8 cellular contexts compared by ENCODE assay signal in genomic region chr15:22253676-22254408, GRCh38.
DNase-seq lines count a peak whose midpoint lies in the region; ATAC-seq and TF ChIP-seq lines count a peak whose summit lies in the region.

No MANE protein-coding gene starts in this region.

- no peaks in the 10 kb centered on the region for H3K9me3 Mint-ChIP-seq in immature natural killer cell

- H3K27ac ChIP-seq in left lung, result no peak overlapping the region
- H3K27ac ChIP-seq in tibial artery, result no peak overlapping the region
- no peak overlapping the region for H3K27ac ChIP-seq in RWPE1

- H3K27ac Mint-ChIP-seq in immature natural killer cell, result peak overlapping the region; percentile 42 to 91 (median 82)

- TF ChIP-seq CTCF in left lung (IDR thresholded peaks at IDR 0.05) (no peak), tibial artery (IDR thresholded peaks at IDR 0.05) (no peak), RWPE1 (conservative IDR thresholded peaks at IDR 0.05; ENCODE audit: low read depth) (no peak)

- POLR2A ChIA-PET in RWPE1 (lab: Yijun Ruan, JAX; ENCODE audit: low non-redundant PET), result no interaction called here

- H3K9me3 ChIP-seq in left lung, result peaks cover 0 to 11% of the 10 kb centered on the region in 2 donors
- H3K9me3 ChIP-seq in tibial artery, result peaks cover 0 to 26% (median 0%) of the 10 kb centered on the region in 3 donors

- ATAC-seq in GM18511 (IDR thresholded peaks at IDR 0.05; ENCODE audit: unreplicated experiment), result peak; percentile 84
- ATAC-seq in GM21447 (IDR thresholded peaks at IDR 0.05; ENCODE audit: unreplicated experiment), result peak; percentile 84
- ATAC-seq in HG03159 (IDR thresholded peaks at IDR 0.05; ENCODE audit: unreplicated experiment), result peak; percentile 76
- no peak for ATAC-seq in left lung

- no peaks in the 10 kb centered on the region for H3K36me3 Mint-ChIP-seq in immature natural killer cell

- peak overlapping the region; percentile 40 to 81 (median 71) for H3K4me3 Mint-ChIP-seq in immature natural killer cell

- intact Hi-C loops in left lung (cut with DNase I), result no loop called here
- intact Hi-C loops in tibial artery (cut with DNase I; ENCODE audit: low total_unique reads), result no loop called here

- H3K27me3 Mint-ChIP-seq in immature natural killer cell (ENCODE audit: low read depth in 3 of 3), result peaks cover 5 to 16% (median 7%) of the 10 kb centered on the region in 3 donors

- H3K4me3 ChIP-seq in left lung, result no peak overlapping the region
- no peak overlapping the region for H3K4me3 ChIP-seq in tibial artery

- H3K4me1 ChIP-seq in left lung (peaks cover 0 to 13% of the 10 kb centered on the region in 2 donors), tibial artery (no peaks in the 10 kb centered on the region)

- CTCF ChIA-PET in RWPE1 (lab: Yijun Ruan, JAX), result interaction anchor here (0.6 kb wide), 1 partner anchor 18 kb away, joined by 5 read pairs; no protein-coding TSS in a partner anchor

- H3K36me3 ChIP-seq in left lung, result no peaks in the 10 kb centered on the region
- H3K36me3 ChIP-seq in tibial artery, result no peaks in the 10 kb centered on the region

- peaks cover 0 to 25% of the 10 kb centered on the region in 2 donors for H3K27me3 ChIP-seq in left lung
- H3K27me3 ChIP-seq in tibial artery, result no peaks in the 10 kb centered on the region

- H3K4me1 Mint-ChIP-seq in immature natural killer cell, result peaks cover 65 to 70% of the 10 kb centered on the region in 2 donors

- DNase-seq in immature natural killer cell (peak; percentile 72 to 81 (median 74)), left lung (no peak), KG1 (lab: John Stamatoyannopoulos, UW) (no peak), tibial artery (no peak), RWPE1 (ENCODE audit: low spot score) (no peak)

Comparison
In these comparisons a context has a peak if more than half of its experiments do, and no peak if none do; other contexts are left out.
1. DNase-seq: peak in immature natural killer cell (3 of 3); none in left lung (0 of 2), KG1 (single experiment), tibial artery (0 of 2) and RWPE1 (single experiment).